Comparison of ENCODE assay signal across 1 cellular context in genomic region chr5:174550026-174550425, GRCh38.
TF ChIP-seq lines count a peak whose summit lies in the region.

No MANE protein-coding gene starts in this region.

TF ChIP-seq in HEK293, 187 proteins besides CTCF, POLR2A, EP300 and RAD21 (continued from another document):
- TF ChIP-seq PRDM4 (tag by site-specific recombination; IDR thresholded peaks at IDR 0.05) (peak; percentile 17; the same call in 1 of the 2 replicates), ZNF23 (tag by site-specific recombination; IDR thresholded peaks at IDR 0.05; ENCODE audit: borderline replicate concordance) (no peak), PRDM2 (tag by site-specific recombination; IDR thresholded peaks at IDR 0.05; ENCODE audit: borderline replicate concordance) (no peak), ZNF629 (tag by site-specific recombination; IDR thresholded peaks at IDR 0.05) (peak; percentile 92), ZSCAN30 (tag by site-specific recombination; IDR thresholded peaks at IDR 0.05) (no peak), ZNF24 (tag by site-specific recombination; IDR thresholded peaks at IDR 0.05) (peak; percentile 21; the same call in 1 of the 2 replicates), ZSCAN16 (tag by site-specific recombination; IDR thresholded peaks at IDR 0.05) (no peak)
